ENCODE assay signal across 1 cellular context in genomic region chr10:102151774-102152544, GRCh38.
A peak's percentile ranks its signal among the peaks of the same experiment; 100 is the strongest.
TF ChIP-seq lines count a peak whose summit lies in the region.

Gene NOLC1, plus strand, starts transcription at chr10:102152389. Its CDS starts 22 bp downstream, at chr10:102152411.

TF ChIP-seq in WTC11, 78 proteins besides CTCF, POLR2A, EP300 and RAD21 (continued from another document):
- TF ChIP-seq AR (CRISPR knock-in tag; IDR thresholded peaks at IDR 0.05) (no peak; the same call in 1 of the 2 replicates), AFF4 (CRISPR knock-in tag; IDR thresholded peaks at IDR 0.05; ENCODE audit: borderline replicate concordance) (peak; percentile 86; the same call in 1 of the 2 replicates), NR2C2 (CRISPR knock-in tag; IDR thresholded peaks at IDR 0.05) (peak; percentile 61; the same call in 1 of the 2 replicates), ZNF121 (CRISPR knock-in tag; IDR thresholded peaks at IDR 0.05) (no peak), JUN (CRISPR knock-in tag; IDR thresholded peaks at IDR 0.05) (no peak), ATF3 (CRISPR knock-in tag; conservative IDR thresholded peaks at IDR 0.05) (peak; percentile 85), OVOL2 (CRISPR knock-in tag; IDR thresholded peaks at IDR 0.05; ENCODE audit: borderline replicate concordance) (no peak), ZNF416 (CRISPR knock-in tag; IDR thresholded peaks at IDR 0.05) (peak; percentile 79; the same call in 1 of the 2 replicates), ZNF512 (CRISPR knock-in tag; IDR thresholded peaks at IDR 0.05; ENCODE audit: borderline replicate concordance) (no peak), IRF1 (CRISPR knock-in tag; IDR thresholded peaks at IDR 0.05) (no peak), E2F1 (CRISPR knock-in tag; IDR thresholded peaks at IDR 0.05) (peak; percentile 94), HMGA2 (CRISPR knock-in tag; IDR thresholded peaks at IDR 0.05) (no peak), SP1 (CRISPR knock-in tag; conservative IDR thresholded peaks at IDR 0.05) (peak; percentile 100), STAT6 (CRISPR knock-in tag; conservative IDR thresholded peaks at IDR 0.05; ENCODE audit: low read depth) (no peak), RORB (CRISPR knock-in tag; IDR thresholded peaks at IDR 0.05) (no peak), ETV6 (CRISPR knock-in tag; IDR thresholded peaks at IDR 0.05) (peak; percentile 91; the same call in 1 of the 2 replicates), EMX1 (CRISPR knock-in tag; IDR thresholded peaks at IDR 0.05) (peak; percentile 86; the same call in 1 of the 2 replicates), ZBTB43 (CRISPR knock-in tag; IDR thresholded peaks at IDR 0.05) (peak; percentile 98), MLX (CRISPR knock-in tag; IDR thresholded peaks at IDR 0.05) (0 out of 2 replicates have a peak, but pooled peaks have one; percentile 1), SMAD3 (CRISPR knock-in tag; IDR thresholded peaks at IDR 0.05; ENCODE audit: borderline replicate concordance) (peak; percentile 94), ZBTB21 (CRISPR knock-in tag; IDR thresholded peaks at IDR 0.05; ENCODE audit: borderline replicate concordance) (peak; percentile 6; the same call in 1 of the 2 replicates), FOXJ3 (CRISPR knock-in tag; IDR thresholded peaks at IDR 0.05; ENCODE audit: borderline replicate concordance) (0 out of 2 replicates have a peak, but pooled peaks have one; percentile 34), ATF6 (CRISPR knock-in tag; IDR thresholded peaks at IDR 0.05) (no peak; the same call in 1 of the 2 replicates), FOXP4 (CRISPR knock-in tag; IDR thresholded peaks at IDR 0.05) (peak; percentile 85; the same call in 1 of the 2 replicates), NFATC4 (CRISPR knock-in tag; IDR thresholded peaks at IDR 0.05) (peak; percentile 78), ELF4 (CRISPR knock-in tag; IDR thresholded peaks at IDR 0.05; ENCODE audit: low read depth) (no peak), TEAD1 (CRISPR knock-in tag; IDR thresholded peaks at IDR 0.05) (peak; percentile 97), TCF7 (CRISPR knock-in tag; IDR thresholded peaks at IDR 0.05; ENCODE audit: low read depth) (peak; percentile 84; the same call in 1 of the 2 replicates), FOXP1 (CRISPR knock-in tag; IDR thresholded peaks at IDR 0.05; ENCODE audit: borderline replicate concordance) (peak; percentile 95; the same call in 1 of the 2 replicates), GABPB1 (CRISPR knock-in tag; IDR thresholded peaks at IDR 0.05) (peak; percentile 85), E2F5 (CRISPR knock-in tag; IDR thresholded peaks at IDR 0.05) (peak; percentile 100), MYBL2 (CRISPR knock-in tag; IDR thresholded peaks at IDR 0.05) (peak; percentile 86; the same call in 1 of the 2 replicates), ZNF671 (CRISPR knock-in tag; IDR thresholded peaks at IDR 0.05) (peak; percentile 67)
TF ChIP-seq in WTC11: peak in this region for 50.
